Comparison of ENCODE assay signal across 32 cellular contexts in genomic region chr12:74169607-74170006, GRCh38.
DNase-seq lines count a peak whose midpoint lies in the region; ATAC-seq, FAIRE-seq and TF ChIP-seq lines count a peak whose summit lies in the region.
"Had no signal": no experiment of that assay in that cellular context is flagged by ENCODE, and none has a peak within 500 bp of the region (broad histone marks: within the 10 kb centered on the region; RNA-seq: fewer than 3 reads in every experiment).

No MANE protein-coding gene starts in this region.

- BruUV-seq in HepG2 (replicated peaks; lab: Mats Ljungman, UMichigan) (no TSS peak), IMR-90 (replicated peaks; lab: Mats Ljungman, UMichigan) (no TSS peak), K562 (replicated peaks; lab: Mats Ljungman, UMichigan) (TSS peak; percentile 34)

- POLR2A ChIA-PET in HepG2 (lab: Yijun Ruan, JAX) (no interaction called here), A549 (lab: Yijun Ruan, JAX) (no interaction called here), IMR-90 (lab: Charles Lee; ENCODE audit: unreplicated experiment) (no interaction called here), K562 (lab: Yijun Ruan, JAX) (no interaction called here)

- H2BK5ac ChIP-seq in IMR-90 (ENCODE audit: low read depth, low read length, poor library complexity, severe bottlenecking), result no peak overlapping the region

- no peak overlapping the region for H2AK9ac ChIP-seq in IMR-90 (replicated peaks; ENCODE audit: low read depth, low read length, poor library complexity)

- H3K4me2 ChIP-seq in HepG2 (ENCODE audit: low read depth, low read length) (no peak overlapping the region), A549 (no peak overlapping the region), IMR-90 (ENCODE audit: low read depth, low read length) (no peak overlapping the region), K562 (ENCODE audit: insufficient read depth, low read length) (no peak overlapping the region)
- H3K4me2 ChIP-seq: BLaER1; BLaER1 treated with 17β-estradiol and CSF1 and Interleukin-3, amounts not matched to agents 10 nM and 100 nM had no signal

- H4K5ac ChIP-seq in IMR-90 (ENCODE audit: low read depth, low read length), result no peak overlapping the region

- in situ Hi-C loops in HepG2 (cut with HindIII; ENCODE audit: extremely low pct_ligation_motif_present, low pct_unique_long_range_greater_than_20kb), result no loop called here
- in situ Hi-C loops in IMR-90 (cut with MboI; ENCODE audit: low sequenced_read_pairs), result no loop called here
- in situ Hi-C loops in K562 (cut with MboI), result no loop called here

- no peak for ATAC-seq in HepG2
- ATAC-seq in right lobe of liver, result no peak
- ATAC-seq in A549, result no peak
- no peak for ATAC-seq in IMR-90 (ENCODE audit: low read depth)
- ATAC-seq in K562, result no peak
- no peak for ATAC-seq in HG03520 (IDR thresholded peaks at IDR 0.05; ENCODE audit: unreplicated experiment)
- no peak for ATAC-seq in GM21717 (IDR thresholded peaks at IDR 0.05; ENCODE audit: unreplicated experiment)
- ATAC-seq: CD8-positive, alpha-beta T cell had no signal

- H3K4me3 ChIP-seq in HepG2 (replicated peaks in 1 of 3; ENCODE audit: insufficient read depth in 1 of 3, low read depth in 2 of 3, low read length in 3 of 3), result no peak overlapping the region
- H3K4me3 ChIP-seq in right lobe of liver, result no peak overlapping the region
- no peak overlapping the region for H3K4me3 ChIP-seq in A549
- no peak overlapping the region for H3K4me3 ChIP-seq in IMR-90 (ENCODE audit: insufficient read depth, low read depth, low read length)
- H3K4me3 ChIP-seq in K562, result peak overlapping the region; percentile 69; the same call in 1 of the 2 replicates
- H3K4me3 ChIP-seq in thyroid gland (replicated peaks in 1 of 3), result no peak overlapping the region
- H3K4me3 ChIP-seq: BLaER1; BLaER1 treated with 17β-estradiol and CSF1 and Interleukin-3, amounts not matched to agents 10 nM and 100 nM had no signal

- TF ChIP-seq POLR2A in HepG2 (IDR thresholded peaks at IDR 0.05; ENCODE audit: insufficient read depth in 1 of 2, low read depth in 2 of 2, low read length in 2 of 2), result no peak
- no peak for TF ChIP-seq POLR2A in right lobe of liver (IDR thresholded peaks at IDR 0.05)
- TF ChIP-seq POLR2A in A549 (IDR thresholded peaks at IDR 0.05; ENCODE audit: low read length), result no peak
- TF ChIP-seq POLR2A in IMR-90 (IDR thresholded peaks at IDR 0.05; ENCODE audit: low read depth, low read length), result no peak
- no peak for TF ChIP-seq POLR2A in K562 (conservative IDR thresholded peaks at IDR 0.05)
- TF ChIP-seq POLR2A in thyroid gland (IDR thresholded peaks at IDR 0.05), result no peak

- H3K23ac ChIP-seq in IMR-90 (ENCODE audit: low read depth, low read length), result no peak overlapping the region

- no peak overlapping the region for H2AK5ac ChIP-seq in IMR-90 (ENCODE audit: low read depth, low read length)

- H3K4me1 ChIP-seq in HepG2 (ENCODE audit: insufficient read depth, low read length) (no peaks in the 10 kb centered on the region), right lobe of liver (no peaks in the 10 kb centered on the region), A549 (no peaks in the 10 kb centered on the region), IMR-90 (ENCODE audit: control insufficient read depth, insufficient read depth, low read length) (no peaks in the 10 kb centered on the region), K562 (replicated peaks in 1 of 2; ENCODE audit: control insufficient read depth in 2 of 2, insufficient read depth in 2 of 2, low read length in 2 of 2) (peaks cover 6 to 10% of the 10 kb centered on the region in 2 experiments; a peak in 4 of 5 replicates), thyroid gland (no peaks in the 10 kb centered on the region)
- H3K4me1 ChIP-seq: BE2C; BLaER1; BLaER1 treated with 17β-estradiol and CSF1 and Interleukin-3, amounts not matched to agents 10 nM and 100 nM had no signal

- H2BK120ac ChIP-seq in IMR-90 (ENCODE audit: low read depth, low read length), result no peak overlapping the region

- FAIRE-seq in HepG2 (lab: Jason Lieb, UNC) (no peak), A549 (lab: Jason Lieb, UNC) (no peak), K562 (lab: Jason Lieb, UNC) (no peak)
- FAIRE-seq: D721Med had no signal

- no peak overlapping the region for H2BK15ac ChIP-seq in IMR-90 (ENCODE audit: low read depth, low read length)

- no peak overlapping the region for H3K18ac ChIP-seq in IMR-90 (ENCODE audit: low read depth, low read length)

- no peak overlapping the region for H3K14ac ChIP-seq in IMR-90 (replicated peaks; ENCODE audit: low read depth, low read length)

- H3K27me3 ChIP-seq in HepG2 (ENCODE audit: control insufficient read depth in 1 of 2, insufficient read depth in 2 of 2, low read length in 2 of 2), result no peaks in the 10 kb centered on the region
- H3K27me3 ChIP-seq in right lobe of liver, result no peaks in the 10 kb centered on the region
- H3K27me3 ChIP-seq in IMR-90 (ENCODE audit: control insufficient read depth, insufficient read depth, low read length), result no peaks in the 10 kb centered on the region
- no peaks in the 10 kb centered on the region for H3K27me3 ChIP-seq in K562 (ENCODE audit: control insufficient read depth in 2 of 2, insufficient read depth in 2 of 2, low read length in 2 of 2)
- H3K27me3 ChIP-seq in thyroid gland, result no peaks in the 10 kb centered on the region
- H3K27me3 ChIP-seq: BE2C; BLaER1; BLaER1 treated with 17β-estradiol and CSF1 and Interleukin-3, amounts not matched to agents 10 nM and 100 nM had no signal

- H3K4ac ChIP-seq in IMR-90 (ENCODE audit: low read depth, low read length), result no peak overlapping the region

- CTCF ChIA-PET in HepG2 (lab: Yijun Ruan, JAX; ENCODE audit: low intra/inter-chr PET ratio, low total read pairs) (no interaction called here), A549 (lab: Yijun Ruan, JAX) (no interaction called here), IMR-90 (lab: Yijun Ruan, JAX) (no interaction called here), K562 (lab: Yijun Ruan, JAX; ENCODE audit: low intra/inter-chr PET ratio) (interaction anchor here (0.7 kb wide), 1 partner anchor 1763 kb away, joined by 4 read pairs; no protein-coding TSS in a partner anchor)

- no peak overlapping the region for H3K27ac ChIP-seq in HepG2 (ENCODE audit: extremely low read length, insufficient read depth, low read length)
- no peak overlapping the region for H3K27ac ChIP-seq in right lobe of liver
- H3K27ac ChIP-seq in A549, result no peak overlapping the region
- no peak overlapping the region for H3K27ac ChIP-seq in IMR-90 (ENCODE audit: insufficient read depth, low read length)
- H3K27ac ChIP-seq in K562 (ENCODE audit: extremely low read depth, low read depth, low read length), result peak overlapping the region; percentile 91; the same call in 2 of the 3 replicates
- H3K27ac ChIP-seq in thyroid gland, result no peak overlapping the region
- H3K27ac ChIP-seq: 22Rv1; BLaER1; BLaER1 treated with 17β-estradiol and CSF1 and Interleukin-3, amounts not matched to agents 10 nM and 100 nM; C4-2B had no signal

- intact Hi-C loops in HepG2 (cut with micrococcal nuclease; ENCODE audit: unreplicated experiment), result no loop called here
- intact Hi-C loops in right lobe of liver (cut with DNase I), result no loop called here
- intact Hi-C loops in IMR-90 (cut with micrococcal nuclease), result no loop called here
- intact Hi-C loops in K562 (cut with micrococcal nuclease), result loop anchor here (2.0 kb wide), 1 partner anchor 123 kb away; no protein-coding TSS in a partner anchor
- intact Hi-C loops in thyroid gland (cut with DNase I), result no loop called here

- H4K8ac ChIP-seq in IMR-90 (ENCODE audit: low read depth in 2 of 2, low read length in 2 of 2), result no peak overlapping the region

- H3K79me1 ChIP-seq in IMR-90 (ENCODE audit: low read depth in 1 of 2, low read length in 2 of 2), result no peaks in the 10 kb centered on the region

- H2AFZ ChIP-seq in HepG2 (ENCODE audit: low read length) (no peak overlapping the region), IMR-90 (replicated peaks; ENCODE audit: low read length, poor library complexity) (no peak overlapping the region), K562 (ENCODE audit: low read depth, low read length) (peak overlapping the region; percentile 6; the same call in 1 of the 2 replicates)

- H4K20me1 ChIP-seq in HepG2 (ENCODE audit: insufficient read depth, low read length) (no peaks in the 10 kb centered on the region), IMR-90 (ENCODE audit: insufficient read depth, low read length) (no peaks in the 10 kb centered on the region), K562 (replicated peaks; ENCODE audit: control insufficient read depth, insufficient read depth, low read length) (no peaks in the 10 kb centered on the region)
- H4K20me1 ChIP-seq: BLaER1; BLaER1 treated with 17β-estradiol and CSF1 and Interleukin-3, amounts not matched to agents 10 nM and 100 nM had no signal

- no peaks in the 10 kb centered on the region for H3K36me3 ChIP-seq in HepG2 (replicated peaks in 1 of 2; ENCODE audit: control insufficient read depth in 1 of 2, insufficient read depth in 2 of 2, low read length in 2 of 2)
- no peaks in the 10 kb centered on the region for H3K36me3 ChIP-seq in right lobe of liver
- no peaks in the 10 kb centered on the region for H3K36me3 ChIP-seq in IMR-90 (ENCODE audit: control insufficient read depth, insufficient read depth, low read length)
- H3K36me3 ChIP-seq in K562 (ENCODE audit: control insufficient read depth, insufficient read depth, low read length), result no peaks in the 10 kb centered on the region
- H3K36me3 ChIP-seq in thyroid gland, result no peaks in the 10 kb centered on the region
- H3K36me3 ChIP-seq: BE2C; BLaER1; BLaER1 treated with 17β-estradiol and CSF1 and Interleukin-3, amounts not matched to agents 10 nM and 100 nM had no signal

- DNase-seq in HepG2 (ENCODE audit: low spot score) (no peak), right lobe of liver (no peak), A549 (ENCODE audit: low read depth in 1 of 2, low spot score in 1 of 2) (no peak), IMR-90 (no peak), K562 (ENCODE audit: extremely low read depth in 1 of 4, low spot score in 3 of 4) (no peak), thyroid gland (no peak)
- DNase-seq: 8988T; ACHN; AML-193; BE2C; C1 segment of cervical spinal cord; Caco-2; Calu3; CD4-positive, alpha-beta memory T cell; CD4-positive, alpha-beta T cell; CD4-positive, CD25-positive, alpha-beta regulatory T cell; CD8-positive, alpha-beta memory T cell; CD8-positive, alpha-beta T cell; COR-L47; DMS 273 treated with DMSO at 0.1 percent for 48 hours; DMS153; DMS79; DMS79 treated with DMSO at 0.1 percent for 48 hours; DND-41; EL had no signal

- H3K79me2 ChIP-seq in HepG2 (ENCODE audit: insufficient read depth, low read length) (no peaks in the 10 kb centered on the region), K562 (ENCODE audit: control insufficient read depth, insufficient read depth, low read length) (peaks cover 64% of the 10 kb centered on the region)

- TF ChIP-seq RAD21 in HepG2 (CRISPR knock-in tag; IDR thresholded peaks at IDR 0.05), result no peak
- TF ChIP-seq RAD21 in A549 (conservative IDR thresholded peaks at IDR 0.05 in 1 of 2, IDR thresholded peaks at IDR 0.05 in 1 of 2), result no peak
- TF ChIP-seq RAD21 in IMR-90 (IDR thresholded peaks at IDR 0.05; ENCODE audit: low read length), result no peak
- TF ChIP-seq RAD21 in K562 (CRISPR knock-in tag; conservative IDR thresholded peaks at IDR 0.05 in 1 of 2, IDR thresholded peaks at IDR 0.05 in 1 of 2), result no peak

- dilution Hi-C loops in IMR-90 (cut with HindIII; ENCODE audit: low sequenced_read_pairs, unreplicated experiment), result no loop called here

- TF ChIP-seq CTCF in HepG2 (CRISPR knock-in tag; IDR thresholded peaks at IDR 0.05) (no peak), right lobe of liver (IDR thresholded peaks at IDR 0.05) (no peak), A549 (IDR thresholded peaks at IDR 0.05) (no peak), IMR-90 (conservative IDR thresholded peaks at IDR 0.05; ENCODE audit: low read depth, low read length) (no peak), K562 (IDR thresholded peaks at IDR 0.05 in 2 of 3, conservative IDR thresholded peaks at IDR 0.05 in 1 of 3; ENCODE audit: insufficient read depth in 2 of 3, low read depth in 1 of 3, low read length in 3 of 3) (no peak), thyroid gland (IDR thresholded peaks at IDR 0.05) (no peak)

- no peak overlapping the region for H3K56ac ChIP-seq in IMR-90 (ENCODE audit: extremely low read depth, insufficient read depth, low read length)

- H3K9me3 ChIP-seq in HepG2 (ENCODE audit: low read length) (peaks cover 15% of the 10 kb centered on the region; the same call in 1 of the 2 replicates), right lobe of liver (no peaks in the 10 kb centered on the region), A549 (no peaks in the 10 kb centered on the region), IMR-90 (ENCODE audit: control insufficient read depth, insufficient read depth, low read length) (peaks cover 14% of the 10 kb centered on the region), K562 (replicated peaks; ENCODE audit: control insufficient read depth, insufficient read depth, low read depth, low read length) (no peaks in the 10 kb centered on the region; the same call in 1 of the 2 replicates), thyroid gland (no peaks in the 10 kb centered on the region)
- H3K9me3 ChIP-seq: BE2C; BLaER1; BLaER1 treated with 17β-estradiol and CSF1 and Interleukin-3, amounts not matched to agents 10 nM and 100 nM had no signal

- H4K91ac ChIP-seq in IMR-90 (ENCODE audit: insufficient read depth, low read depth, low read length), result no peak overlapping the region

- TF ChIP-seq EP300 in HepG2 (IDR thresholded peaks at IDR 0.05; ENCODE audit: low read depth in 2 of 2, low read length in 2 of 2), result no peak
- TF ChIP-seq EP300 in HepG2 (CRISPR knock-in tag; IDR thresholded peaks at IDR 0.05; ENCODE audit: borderline replicate concordance), result no peak
- no peak for TF ChIP-seq EP300 in A549 (IDR thresholded peaks at IDR 0.05)
- no peak for TF ChIP-seq EP300 in K562 (IDR thresholded peaks at IDR 0.05; ENCODE audit: low read length)

- WGBS in HepG2 (ENCODE audit: low lambda C conversion rate), result 5% methylated on average over 2 of the region's 2 CpGs
- WGBS in right lobe of liver (ENCODE audit: insufficient coverage, low coverage, low lambda C conversion rate, missing lambda C conversion rate), result 20% methylated on average over 2 of the region's 2 CpGs
- WGBS in A549 (ENCODE audit: missing lambda C conversion rate), result 34% methylated on average over 2 of the region's 2 CpGs
- WGBS in IMR-90 (ENCODE audit: extremely low coverage in 2 of 2, insufficient read length in 1 of 2), 2 experiments, result no CpG with 5 or more reads among the region's 2 CpGs
- WGBS in K562 (ENCODE audit: insufficient coverage, low coverage, missing lambda C conversion rate), result 29% methylated on average over 2 of the region's 2 CpGs
- 63 to 64% methylated on average over 2 of the region's 2 CpGs for WGBS in thyroid gland, 2 donors

- H3K9ac ChIP-seq in HepG2 (ENCODE audit: insufficient read depth, low read depth, low read length) (no peak overlapping the region), IMR-90 (ENCODE audit: low read depth, low read length) (no peak overlapping the region), K562 (ENCODE audit: insufficient read depth in 1 of 2, low read depth in 2 of 2, low read length in 2 of 2) (peak overlapping the region in 1 of 2 experiments; percentile 83; a peak in 2 of 4 replicates)
- H3K9ac ChIP-seq: BLaER1; BLaER1 treated with 17β-estradiol and CSF1 and Interleukin-3, amounts not matched to agents 10 nM and 100 nM had no signal

- H2BK20ac ChIP-seq in IMR-90 (ENCODE audit: low read depth, low read length), result no peak overlapping the region

- H3K9me1 ChIP-seq in IMR-90 (ENCODE audit: insufficient read depth, low read length) (no peaks in the 10 kb centered on the region), K562 (ENCODE audit: control insufficient read depth, insufficient read depth, low read length) (no peaks in the 10 kb centered on the region)

Comparison
In these comparisons a context has a peak if more than half of its experiments do, and no peak if none do; other contexts are left out.
1. Of the 241 proteins assayed by ChIP-seq in both HepG2 and K562: peak only in HepG2: none; only in K562: MAFF, MAFG, NFE2 and NFE2L1; in both: none; in neither: 237.